Comparison of ENCODE assay signal across 26 cellular contexts in the genomic region with DNA sequence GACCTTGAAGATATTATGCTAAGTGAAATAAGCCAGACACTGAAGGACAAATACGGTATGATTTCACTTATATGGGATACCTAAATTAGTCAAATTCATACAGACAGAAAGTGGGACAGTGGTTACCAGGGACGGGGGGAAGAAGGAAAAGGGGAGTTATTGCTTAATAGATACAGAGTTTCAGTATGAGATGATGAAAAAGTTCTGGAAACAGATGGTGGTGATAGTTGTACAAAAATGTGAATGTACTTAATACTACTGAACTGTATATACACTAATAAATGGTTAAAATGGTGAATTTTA.
DNase-seq lines count a peak whose midpoint lies in the region; ATAC-seq, FAIRE-seq and TF ChIP-seq lines count a peak whose summit lies in the region.
"Had no signal": no experiment of that assay in that cellular context is flagged by ENCODE, and none has a peak within 500 bp of the region (broad histone marks: within the 10 kb centered on the region; RNA-seq: fewer than 3 reads in every experiment).

No MANE protein-coding gene starts in this region.

- no peak for TF ChIP-seq CTCF in heart right ventricle (IDR thresholded peaks at IDR 0.05)
- TF ChIP-seq CTCF in right atrium auricular region (IDR thresholded peaks at IDR 0.05) = no peak
- no peak for TF ChIP-seq CTCF in astrocyte (IDR thresholded peaks at IDR 0.05; ENCODE audit: insufficient read depth, low read depth, low read length)
- no peak for TF ChIP-seq CTCF in GM13977 (IDR thresholded peaks at IDR 0.05; ENCODE audit: extremely low read depth, insufficient read depth, missing control alignments)
- no peak for TF ChIP-seq CTCF in progenitor cell of endocrine pancreas (IDR thresholded peaks at IDR 0.05; ENCODE audit: unreplicated experiment)

- H3K4me2 ChIP-seq in astrocyte (ENCODE audit: low read length) = no peak overlapping the region
- H3K4me2 ChIP-seq: BLaER1 had no signal

- H3K9me3 Mint-ChIP-seq in astrocyte (ENCODE audit: unreplicated experiment) (peaks cover 9% of the 10 kb centered on the region), progenitor cell of endocrine pancreas (ENCODE audit: low read depth) (peaks cover 5% of the 10 kb centered on the region)

- H3K4me1 ChIP-seq in heart right ventricle (peaks cover 0 to 18% (median 0%) of the 10 kb centered on the region in 9 donors), right atrium auricular region (no peaks in the 10 kb centered on the region), astrocyte (ENCODE audit: insufficient read depth, low read length) (no peaks in the 10 kb centered on the region)
- H3K4me1 ChIP-seq: BE2C, BLaER1 had no signal

- H3K4me3 ChIP-seq in heart right ventricle = no peak overlapping the region
- no peak overlapping the region for H3K4me3 ChIP-seq in right atrium auricular region
- H3K4me3 ChIP-seq in astrocyte (ENCODE audit: insufficient read depth, low read depth, low read length) = no peak overlapping the region
- H3K4me3 ChIP-seq: BLaER1 had no signal

- H3K4me1 Mint-ChIP-seq in astrocyte (ENCODE audit: low read depth, unreplicated experiment) (no peaks in the 10 kb centered on the region), progenitor cell of endocrine pancreas (ENCODE audit: low read depth) (no peaks in the 10 kb centered on the region)
- H3K4me1 Mint-ChIP-seq: CD14-positive monocyte; CD4-positive, alpha-beta memory T cell; CD4-positive, CD25-positive, alpha-beta regulatory T cell; CD8-positive, alpha-beta memory T cell had no signal

- peak; percentile 59 for FAIRE-seq in astrocyte (lab: Jason Lieb, UNC)
- FAIRE-seq: A204.1, GM18507 had no signal

- H3K9me3 ChIP-seq in heart right ventricle (peaks cover 0 to 11% (median 0%) of the 10 kb centered on the region in 11 donors), right atrium auricular region (peaks cover 0 to 4% of the 10 kb centered on the region in 2 donors), astrocyte (ENCODE audit: insufficient read depth, low read depth, low read length) (no peaks in the 10 kb centered on the region)
- H3K9me3 ChIP-seq: BE2C, BLaER1 had no signal

- H3K27ac ChIP-seq in heart right ventricle (peak overlapping the region in 7 of 10 donors; percentile 16 to 72 (median 61)), right atrium auricular region (peak overlapping the region; percentile 37 to 73), astrocyte (ENCODE audit: low read depth, low read length) (no peak overlapping the region)
- H3K27ac ChIP-seq: BLaER1 had no signal

- H3K27me3 ChIP-seq in heart right ventricle (no peaks in the 10 kb centered on the region), right atrium auricular region (no peaks in the 10 kb centered on the region), astrocyte (ENCODE audit: insufficient read depth, low read length) (no peaks in the 10 kb centered on the region)
- H3K27me3 ChIP-seq: BE2C, BLaER1 had no signal

- H3K36me3 Mint-ChIP-seq in astrocyte (ENCODE audit: low read depth, unreplicated experiment) (no peaks in the 10 kb centered on the region), progenitor cell of endocrine pancreas (ENCODE audit: insufficient read depth) (no peaks in the 10 kb centered on the region)
- H3K36me3 Mint-ChIP-seq: CD14-positive monocyte; CD4-positive, alpha-beta memory T cell; CD4-positive, CD25-positive, alpha-beta regulatory T cell had no signal

- no peaks in the 10 kb centered on the region for H4K20me1 ChIP-seq in astrocyte (ENCODE audit: insufficient read depth, low read length)
- H4K20me1 ChIP-seq: BLaER1 had no signal

- no peak for DNase-seq in heart right ventricle
- no peak for DNase-seq in cardiac septum (ENCODE audit: low spot score)
- DNase-seq in right atrium auricular region (ENCODE audit: low spot score) = no peak
- no peak for DNase-seq in Right ventricle myocardium inferior (ENCODE audit: missing footprints)
- no peak for DNase-seq in astrocyte (ENCODE audit: low read depth)
- no peak for DNase-seq in GM13977 (ENCODE audit: low spot score)
- DNase-seq in progenitor cell of endocrine pancreas (ENCODE audit: low spot score, unreplicated experiment) = no peak
- DNase-seq: 8988T; ACHN; BE2C; C1 segment of cervical spinal cord; CD4-positive, alpha-beta memory T cell; CD4-positive, CD25-positive, alpha-beta regulatory T cell; CD8-positive, alpha-beta memory T cell; COR-L47; DMS 273 treated with DMSO at 0.1 percent for 48 hours; DMS153; DMS53; DMS79; DND-41; EL; GDM1 had no signal

- H3K27me3 Mint-ChIP-seq in astrocyte (ENCODE audit: low read depth, unreplicated experiment) (peaks cover 6% of the 10 kb centered on the region), progenitor cell of endocrine pancreas (peaks cover 4% of the 10 kb centered on the region)

- WGBS in heart right ventricle, 2 donors = 40 to 56% methylated on average over 2 of the region's 2 CpGs

- H3K27ac Mint-ChIP-seq in astrocyte (ENCODE audit: unreplicated experiment) (no peak overlapping the region), progenitor cell of endocrine pancreas (no peak overlapping the region)
- H3K27ac Mint-ChIP-seq: CD14-positive monocyte; CD4-positive, alpha-beta memory T cell; CD4-positive, CD25-positive, alpha-beta regulatory T cell; CD8-positive, alpha-beta memory T cell had no signal

- H3K36me3 ChIP-seq in heart right ventricle (no peaks in the 10 kb centered on the region), right atrium auricular region (no peaks in the 10 kb centered on the region), astrocyte (ENCODE audit: insufficient read depth, low read length) (no peaks in the 10 kb centered on the region)
- H3K36me3 ChIP-seq: BE2C, BLaER1 had no signal

- in situ Hi-C loops in GM13977 (cut with MboI; ENCODE audit: low pct_unique_long_range_greater_than_20kb, low sequenced_read_pairs, unreplicated experiment) = no loop called here

- no peak overlapping the region for H2AFZ ChIP-seq in astrocyte (ENCODE audit: low read depth, low read length)

- H3K79me2 ChIP-seq in astrocyte (ENCODE audit: insufficient read depth, low read length) = no peaks in the 10 kb centered on the region

- no peak overlapping the region for H3K4me3 Mint-ChIP-seq in astrocyte (ENCODE audit: unreplicated experiment)
- H3K4me3 Mint-ChIP-seq in progenitor cell of endocrine pancreas (ENCODE audit: low read depth) = no peak overlapping the region
- H3K4me3 Mint-ChIP-seq: CD14-positive monocyte; CD4-positive, alpha-beta memory T cell; CD4-positive, CD25-positive, alpha-beta regulatory T cell; CD8-positive, alpha-beta memory T cell had no signal

- intact Hi-C loops in heart right ventricle (cut with DNase I) = loop anchor here in 5 of 10 donors (5.0 to 10.0 kb wide), 4 partner anchors 110 to 207 kb away; no protein-coding TSS in a partner anchor
- intact Hi-C loops in cardiac septum (cut with DNase I) = loop anchor here (2.0 to 5.0 kb wide), 3 partner anchors 85 to 260 kb away; a partner anchor contains a TSS
- intact Hi-C loops in Right ventricle myocardium inferior (cut with DNase I) = loop anchor here (2.0 to 5.0 kb wide), 2 partner anchors 203 to 260 kb away; a partner anchor contains a TSS

- H3K9ac ChIP-seq in astrocyte (ENCODE audit: low read length) = no peak overlapping the region
- H3K9ac ChIP-seq: BLaER1 had no signal

- ATAC-seq in heart right ventricle (no peak), Right ventricle myocardium inferior (no peak)
